In the genomic region with DNA sequence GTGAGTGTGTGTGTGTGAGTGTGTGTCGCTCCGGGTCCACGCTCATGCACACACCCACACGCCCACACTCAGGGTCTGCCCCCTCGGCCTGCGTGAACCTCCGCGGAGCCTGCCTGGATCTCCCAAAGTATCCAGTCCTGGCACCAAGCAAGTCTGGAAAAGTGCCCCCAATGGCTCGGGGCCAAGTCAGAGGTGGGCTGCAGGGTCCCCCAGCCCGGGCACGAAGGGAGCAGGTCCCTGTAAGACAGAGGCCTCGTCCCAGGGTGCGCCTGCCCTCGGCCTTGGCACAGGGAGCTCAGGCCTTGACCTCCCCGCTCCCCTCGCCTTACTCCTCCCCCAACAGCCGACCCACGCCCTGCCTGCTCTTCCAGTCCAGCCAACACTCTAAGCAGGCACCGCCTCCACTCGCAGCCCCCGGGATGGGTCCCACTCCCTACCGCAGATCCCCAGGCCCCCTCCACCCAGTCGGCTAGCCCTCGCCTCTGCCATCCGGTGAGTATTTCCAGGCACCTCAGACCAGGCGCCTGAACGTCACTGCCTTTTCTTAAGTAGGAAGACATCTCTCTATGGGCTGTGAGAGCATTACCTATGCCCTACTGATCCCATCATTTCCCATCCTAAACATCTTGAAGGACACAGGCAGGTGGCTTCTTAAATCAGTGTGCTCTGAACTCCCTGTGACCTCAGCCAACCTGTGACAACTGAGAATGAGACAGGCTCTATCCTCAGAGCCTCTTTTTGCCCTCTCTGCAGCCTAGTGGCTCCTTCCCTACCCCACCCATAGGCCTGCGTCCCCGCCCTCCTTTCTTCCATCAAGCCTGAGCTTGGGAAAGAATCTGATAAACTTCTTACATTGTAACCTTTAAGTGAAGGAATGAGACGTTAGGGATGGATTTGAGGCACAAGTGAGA, we compare ENCODE assay signal across 8 cellular contexts. TPM values are rescaled to one million over a fixed set of nuclear protein-coding genes. Genes with fewer than 3 reads are reported as not detected.
A peak's percentile ranks its signal among the peaks of the same experiment; 100 is the strongest.
DNase-seq lines count a peak whose midpoint lies in the region; ATAC-seq and TF ChIP-seq lines count a peak whose summit lies in the region.

No MANE protein-coding gene starts in this region.

- DNase-seq in ELF-1 (ENCODE audit: low read depth, low spot score) (peak; percentile 65), Karpas-422 (peak; percentile 33), colonic mucosa (peak; percentile 73), lung (ENCODE audit: low spot score) (peak; percentile 34), tibial artery (peak; percentile 36 to 77), GM19240 (ENCODE audit: insufficient read length, low spot score) (no peak), SIG-M5 (lab: John Stamatoyannopoulos, UW) (no peak)
- no peak for DNase-seq in effector CD8-positive, alpha-beta T cell (lab: John Stamatoyannopoulos, UW)

- H3K27ac ChIP-seq in Karpas-422 (ENCODE audit: low read length) (no peak overlapping the region), colonic mucosa (peak overlapping the region; percentile 91), lung (ENCODE audit: low read depth in 1 of 2, low read length in 1 of 2) (peak overlapping the region; percentile 65 to 97), tibial artery (peak overlapping the region; percentile 95 to 96)

- intact Hi-C loops in colonic mucosa (cut with DNase I): no loop called here
- intact Hi-C loops in tibial artery (cut with DNase I; ENCODE audit: low total_unique reads): no loop called here

- 33 to 57% methylated on average over 30 of the region's 30 CpGs for WGBS in lung, 2 donors

- H3K27me3 ChIP-seq in Karpas-422 (ENCODE audit: low read length): no peaks in the 10 kb centered on the region
- H3K27me3 ChIP-seq in colonic mucosa: no peaks in the 10 kb centered on the region
- H3K27me3 ChIP-seq in lung (ENCODE audit: control insufficient read depth, insufficient read depth): no peaks in the 10 kb centered on the region
- no peaks in the 10 kb centered on the region for H3K27me3 ChIP-seq in tibial artery

- H3K4me3 ChIP-seq in Karpas-422 (ENCODE audit: low read length): peak overlapping the region; percentile 76
- peak overlapping the region; percentile 73 for H3K4me3 ChIP-seq in colonic mucosa
- H3K4me3 ChIP-seq in lung: peak overlapping the region; percentile 82
- H3K4me3 ChIP-seq in tibial artery: peak overlapping the region; percentile 88 to 97

- H4K20me1 ChIP-seq in Karpas-422 (ENCODE audit: insufficient read depth, low read depth, low read length): no peaks in the 10 kb centered on the region

- peak overlapping the region; percentile 80; the same call in 1 of the 2 replicates for H2AFZ ChIP-seq in Karpas-422 (ENCODE audit: low read length)

- H3K9me2 ChIP-seq in Karpas-422 (replicated peaks; ENCODE audit: insufficient read depth, low read length): no peaks in the 10 kb centered on the region

- H3K36me3 ChIP-seq in Karpas-422 (ENCODE audit: insufficient read depth, low read length) (no peaks in the 10 kb centered on the region), colonic mucosa (no peaks in the 10 kb centered on the region), lung (ENCODE audit: control insufficient read depth in 2 of 2, insufficient read depth in 2 of 2, low read length in 2 of 2) (peaks cover 2 to 5% of the 10 kb centered on the region in 2 donors), tibial artery (peaks cover 0 to 6% (median 0%) of the 10 kb centered on the region in 3 donors)

- H3K4me2 ChIP-seq in Karpas-422 (ENCODE audit: low read depth, low read length, poor library complexity, severe bottlenecking): peak overlapping the region; percentile 77

- TF ChIP-seq CTCF in colonic mucosa (IDR thresholded peaks at IDR 0.05): no peak
- no peak for TF ChIP-seq CTCF in lung (IDR thresholded peaks at IDR 0.05; ENCODE audit: control extremely low read depth, extremely low read depth)
- TF ChIP-seq CTCF in tibial artery (IDR thresholded peaks at IDR 0.05): no peak

- ATAC-seq in lung (ENCODE audit: insufficient read depth, low FRiP score): peak; percentile 39

- H3K9ac ChIP-seq in Karpas-422 (ENCODE audit: low read length) (peak overlapping the region; percentile 77), colonic mucosa (ENCODE audit: low read depth in 2 of 2, low read length in 2 of 2) (peak overlapping the region; percentile 96)

- peaks cover 12% of the 10 kb centered on the region for H3K4me1 ChIP-seq in Karpas-422 (ENCODE audit: low read length)
- H3K4me1 ChIP-seq in colonic mucosa: no peaks in the 10 kb centered on the region
- H3K4me1 ChIP-seq in lung (ENCODE audit: control insufficient read depth in 2 of 2, insufficient read depth in 2 of 2, low read length in 2 of 2): peaks cover 0 to 6% of the 10 kb centered on the region in 2 donors
- H3K4me1 ChIP-seq in tibial artery: peaks cover 0 to 49% (median 29%) of the 10 kb centered on the region in 4 donors

- H3K9me3 ChIP-seq in Karpas-422 (ENCODE audit: low read length) (no peaks in the 10 kb centered on the region), colonic mucosa (no peaks in the 10 kb centered on the region), lung (ENCODE audit: control insufficient read depth in 2 of 2, insufficient read depth in 1 of 2, low read length in 1 of 2) (no peaks in the 10 kb centered on the region), tibial artery (no peaks in the 10 kb centered on the region)

- no peaks in the 10 kb centered on the region for H3K79me2 ChIP-seq in Karpas-422 (ENCODE audit: low read length)

RNA-seq across cellular contexts. Expression of gene FAM114A1, which starts 0.7 kb away (rescaled TPM):
- 1.6 and 4.1 TPM in 2 replicates for total RNA-seq in Karpas-422 (2014; rRNA removed; shearing (Covaris generic); ENCODE audit: low replicate concordance)
- 10 to 100 TPM; 76.3 to 88.3 TPM for total RNA-seq in colonic mucosa
- total RNA-seq in lung: 10 to 100 TPM; 51.2 to 70.0 TPM
- 10 to 100 TPM in 1 of 2 donors, 1 to 10 TPM in 1; 9.5 to 21.5 TPM for polyA plus RNA-seq in lung

RNA-seq across cellular contexts. Expression of gene TLR6, which starts 11.7 kb away (rescaled TPM):
- 12.4 and 39.9 TPM in 2 replicates for total RNA-seq in Karpas-422 (2014; rRNA removed; shearing (Covaris generic); ENCODE audit: low replicate concordance)
- total RNA-seq in colonic mucosa (1 to 10 TPM in 1 of 2 donors, under 1 TPM in 1; 0.44 to 2.2 TPM), lung (1 to 10 TPM; 5.7 to 6.3 TPM)
- 1 to 10 TPM in 1 of 2 donors, under 1 TPM in 1; 0.53 to 4.3 TPM for polyA plus RNA-seq in lung

Comparison
In these comparisons a context has a peak if more than half of its experiments do, and no peak if none do; other contexts are left out.
1. DNase-seq: peak in ELF-1 (single experiment), Karpas-422 (single experiment), colonic mucosa (single experiment), lung (single experiment) and tibial artery (2 of 2); none in GM19240 (single experiment), effector CD8-positive, alpha-beta T cell (single experiment) and SIG-M5 (single experiment).
2. RNA of gene FAM114A1, which starts 0.7 kb away (total RNA-seq): 76.3 to 88.3 TPM in colonic mucosa and 51.2 to 70.0 TPM in lung; 1.6 to 4.1 TPM in Karpas-422; every median in the first group is over 10 times any median in the second.
3. Peak in every context shown above with its lines, with median percentiles within 50 percentile points of each other: H3K4me3 ChIP-seq.